In the genomic region with DNA sequence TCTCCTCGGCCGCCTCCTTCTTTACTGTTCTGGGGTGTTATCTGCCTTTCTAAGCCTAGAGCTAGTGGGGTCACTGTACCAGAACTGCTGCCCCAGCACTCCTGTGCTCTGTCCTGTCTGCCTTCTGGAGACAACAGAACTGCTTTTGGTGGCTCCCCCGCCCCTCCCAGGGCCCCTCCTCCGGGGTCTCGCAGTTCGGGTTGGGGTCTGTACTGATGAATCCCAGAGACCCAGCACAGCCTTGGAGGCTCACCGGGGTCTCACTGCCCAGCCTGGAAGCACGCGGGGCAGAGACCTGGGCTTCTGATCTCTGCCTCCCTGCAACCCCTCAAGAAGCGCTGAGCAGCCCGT, we compare ENCODE assay signal across 8 cellular contexts. TPM values are rescaled to one million over a fixed set of nuclear protein-coding genes. Genes with fewer than 3 reads are reported as not detected.
A peak's percentile ranks its signal among the peaks of the same experiment; 100 is the strongest.
DNase-seq lines count a peak whose midpoint lies in the region; ATAC-seq, FAIRE-seq and TF ChIP-seq lines count a peak whose summit lies in the region.

No MANE protein-coding gene starts in this region.

- H3K9me1 ChIP-seq in endothelial cell of umbilical vein (replicated peaks; ENCODE audit: control insufficient read depth, extremely low read depth, insufficient read depth, low read length) = no peaks in the 10 kb centered on the region

- intact Hi-C loops in CD14-positive monocyte (cut with micrococcal nuclease) (loop anchor here (1.0 to 10.0 kb wide), 5 partner anchors 98 to 201 kb away; no protein-coding TSS in a partner anchor), PC-3 (cut with micrococcal nuclease) (loop anchor here (1.0 to 2.0 kb wide), 6 partner anchors 35 to 502 kb away; a partner anchor contains a TSS), endothelial cell of umbilical vein (cut with micrococcal nuclease) (loop anchor here (1.0 to 5.0 kb wide), 9 partner anchors 35 to 502 kb away; a partner anchor contains a TSS)

- peaks cover 13% of the 10 kb centered on the region; the same call in 1 of the 2 replicates for H3K4me1 ChIP-seq in PC-3 (ENCODE audit: insufficient read depth, low read length)
- peaks cover 52% of the 10 kb centered on the region for H3K4me1 ChIP-seq in endothelial cell of umbilical vein (ENCODE audit: control insufficient read depth, extremely low read depth, insufficient read depth, low read length)
- peaks cover 7 to 10% of the 10 kb centered on the region in 2 experiments for H3K4me1 ChIP-seq in neutrophil (ENCODE audit: control insufficient read depth in 1 of 2, insufficient read depth in 1 of 2, low read depth in 1 of 2, low read length in 1 of 2)

- H3F3A ChIP-seq in PC-3 (ENCODE audit: low read length, unreplicated experiment) = no peaks in the 10 kb centered on the region

- H3K4me1 Mint-ChIP-seq in CD14-positive monocyte = peaks cover 12% of the 10 kb centered on the region

- TF ChIP-seq POLR2A in endothelial cell of umbilical vein (IDR thresholded peaks at IDR 0.05; ENCODE audit: low read depth, low read length) = no peak

- CTCF ChIA-PET in PC-3 (lab: Charles Lee) (interaction anchor here (0.7 to 1.7 kb wide), 8 partner anchors 32 to 201 kb away, joined by 3 to 10 read pairs (median 4); a partner anchor contains a TSS), endothelial cell of umbilical vein (lab: Charles Lee) (interaction anchor here (0.6 to 9.5 kb wide), 40 partner anchors 9 to 234 kb away, joined by 3 to 318 read pairs (median 4); a partner anchor contains a TSS)

- H3K9me2 ChIP-seq in PC-3 (replicated peaks; ENCODE audit: low read length) = no peaks in the 10 kb centered on the region

- H3K9me3 ChIP-seq in PC-3 (ENCODE audit: low read length) (no peaks in the 10 kb centered on the region), endothelial cell of umbilical vein (replicated peaks; ENCODE audit: control insufficient read depth, insufficient read depth, low read length) (no peaks in the 10 kb centered on the region), neutrophil (no peaks in the 10 kb centered on the region)

- TF ChIP-seq CTCF in CD14-positive monocyte (IDR thresholded peaks at IDR 0.05) (no peak), PC-3 (conservative IDR thresholded peaks at IDR 0.05; ENCODE audit: low read depth, low read length) (no peak), endothelial cell of umbilical vein (IDR thresholded peaks at IDR 0.05; ENCODE audit: extremely low read depth in 1 of 2, insufficient read depth in 1 of 2, low read depth in 1 of 2, low read length in 2 of 2) (no peak), neutrophil (IDR thresholded peaks at IDR 0.05) (no peak)

- H3K27ac ChIP-seq in PC-3 (ENCODE audit: low read length) = no peak overlapping the region
- H3K27ac ChIP-seq in endothelial cell of umbilical vein (ENCODE audit: insufficient read depth, low read depth, low read length) = no peak overlapping the region
- H3K27ac ChIP-seq in neutrophil = no peak overlapping the region

- H2AFZ ChIP-seq in PC-3 (ENCODE audit: low read length) (peak overlapping the region; percentile 14), endothelial cell of umbilical vein (ENCODE audit: low read depth, low read length) (peak overlapping the region; percentile 89)

- H3K36me3 ChIP-seq in PC-3 (ENCODE audit: low read depth, low read length) (peaks cover 19% of the 10 kb centered on the region; the same call in 1 of the 2 replicates), endothelial cell of umbilical vein (ENCODE audit: control insufficient read depth in 2 of 2, extremely low read depth in 1 of 2, insufficient read depth in 2 of 2, low read length in 2 of 2) (no peaks in the 10 kb centered on the region), neutrophil (no peaks in the 10 kb centered on the region)

- no peak for ATAC-seq in PC-3

- H3K27me3 Mint-ChIP-seq in CD14-positive monocyte (ENCODE audit: low read depth in 3 of 3) = peaks cover 29 to 45% (median 34%) of the 10 kb centered on the region in 3 donors

- POLR2A ChIA-PET in PC-3 (lab: Charles Lee; ENCODE audit: unreplicated experiment) (no interaction called here), endothelial cell of umbilical vein (lab: Charles Lee) (interaction anchor here (1.7 kb wide), 1 partner anchor 104 kb away, joined by 4 read pairs; no protein-coding TSS in a partner anchor)

- DNase-seq in CD14-positive monocyte (ENCODE audit: low spot score) (no peak), PC-3 (no peak), endothelial cell of umbilical vein (ENCODE audit: low read depth, low spot score) (no peak), GM03348 (ENCODE audit: low spot score) (no peak), cerebellum (ENCODE audit: low spot score) (no peak), foreskin melanocyte (no peak), dedifferentiated amniotic fluid mesenchymal stem cell (ENCODE audit: extremely low spot score) (no peak)

- H3K36me3 Mint-ChIP-seq in CD14-positive monocyte = no peaks in the 10 kb centered on the region

- peaks cover 83% of the 10 kb centered on the region for H3K79me2 ChIP-seq in PC-3 (ENCODE audit: low read length)
- no peaks in the 10 kb centered on the region for H3K79me2 ChIP-seq in endothelial cell of umbilical vein (ENCODE audit: control insufficient read depth, insufficient read depth, low read length)

- no peak overlapping the region for H3K9ac ChIP-seq in PC-3 (ENCODE audit: low read length)
- no peak overlapping the region for H3K9ac ChIP-seq in endothelial cell of umbilical vein (replicated peaks; ENCODE audit: extremely low read depth, insufficient read depth, low read length)

- H4K20me1 ChIP-seq in PC-3 (ENCODE audit: low read length) (no peaks in the 10 kb centered on the region), endothelial cell of umbilical vein (replicated peaks; ENCODE audit: control insufficient read depth, extremely low read depth, insufficient read depth, low read length) (no peaks in the 10 kb centered on the region)

- dilution Hi-C loops in endothelial cell of umbilical vein (cut with MboI; ENCODE audit: extremely low pct_ligation_motif_present, low sequenced_read_pairs) = no loop called here

- no peaks in the 10 kb centered on the region for H3K27me3 ChIP-seq in PC-3 (ENCODE audit: low read length)
- no peaks in the 10 kb centered on the region for H3K27me3 ChIP-seq in endothelial cell of umbilical vein (ENCODE audit: control insufficient read depth in 2 of 2, insufficient read depth in 2 of 2, low read length in 2 of 2)
- H3K27me3 ChIP-seq in neutrophil = peaks cover 63% of the 10 kb centered on the region

- no peak for FAIRE-seq in endothelial cell of umbilical vein (lab: Jason Lieb, UNC)

- BruUV-seq in PC-3 (replicated peaks; lab: Mats Ljungman, UMichigan) = no TSS peak
- BruUV-seq in endothelial cell of umbilical vein (replicated peaks; lab: Mats Ljungman, UMichigan) = no TSS peak

- H3K4me3 Mint-ChIP-seq in CD14-positive monocyte = peak overlapping the region; percentile 80 to 92

- H3K9me3 Mint-ChIP-seq in CD14-positive monocyte = peaks cover 0 to 4% (median 0%) of the 10 kb centered on the region in 7 donors

- peak overlapping the region; percentile 64 for H3K4me2 ChIP-seq in PC-3 (ENCODE audit: low read length)
- H3K4me2 ChIP-seq in endothelial cell of umbilical vein (ENCODE audit: insufficient read depth, low read length) = peak overlapping the region; percentile 63

- H3K4me3 ChIP-seq in PC-3 (ENCODE audit: low read length) = no peak overlapping the region; the same call in 1 of the 2 replicates
- peak overlapping the region in 1 of 3 experiments; percentile 35 for H3K4me3 ChIP-seq in endothelial cell of umbilical vein (replicated peaks in 1 of 3; ENCODE audit: insufficient read depth in 1 of 3, low read depth in 1 of 3, low read length in 3 of 3)
- peak overlapping the region; percentile 61 to 62 for H3K4me3 ChIP-seq in neutrophil (ENCODE audit: low read depth in 1 of 2, low read length in 1 of 2)

- H3K27ac Mint-ChIP-seq in CD14-positive monocyte = no peak overlapping the region

TF ChIP-seq in endothelial cell of umbilical vein, 7 proteins besides CTCF, POLR2A, EP300 and RAD21:
- TF ChIP-seq POLR2AphosphoS5 (IDR thresholded peaks at IDR 0.05; ENCODE audit: insufficient read depth, low read depth, low read length) (no peak), MYC (IDR thresholded peaks at IDR 0.05; ENCODE audit: low read depth, low read length) (no peak), EZH2 (IDR thresholded peaks at IDR 0.05; ENCODE audit: borderline replicate concordance, low read depth, low read length, severe bottlenecking) (no peak), JUN (IDR thresholded peaks at IDR 0.05; ENCODE audit: borderline replicate concordance, insufficient read depth, insufficient read length, low read depth) (no peak), GATA2 (IDR thresholded peaks at IDR 0.05; ENCODE audit: insufficient read depth, insufficient read length, low read depth, low read length) (no peak), FOS (IDR thresholded peaks at IDR 0.05; ENCODE audit: borderline replicate concordance, insufficient read depth, low read length) (no peak)
- TF ChIP-seq, protein P1, sequence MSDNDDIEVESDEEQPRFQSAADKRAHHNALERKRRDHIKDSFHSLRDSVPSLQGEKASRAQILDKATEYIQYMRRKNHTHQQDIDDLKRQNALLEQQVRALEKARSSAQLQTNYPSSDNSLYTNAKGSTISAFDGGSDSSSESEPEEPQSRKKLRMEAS (IDR thresholded peaks at IDR 0.05; ENCODE audit: insufficient read depth, insufficient read length) = no peak

RNA-seq across cellular contexts. Expression of a gene that starts 3.2 kb away (rescaled TPM):
- polyA plus RNA-seq in CD14-positive monocyte (under 1 TPM in 1 of 2 donors, not detected in 1; 0.08 TPM), endothelial cell of umbilical vein (2.1 and 2.4 TPM in 2 replicates)
- total RNA-seq in PC-3 (2014; rRNA removed) (53.8 and 64.3 TPM in 2 replicates), endothelial cell of umbilical vein (11.5 and 15.0 TPM in 2 replicates), cerebellum (13.6 TPM)
- polyA plus RNA-seq in endothelial cell of umbilical vein (2011; cell fraction: cytosol; rRNA removed) = 2.5 and 3.3 TPM in 2 replicates
- 9.7 and 12.6 TPM in 2 replicates for polyA plus RNA-seq in endothelial cell of umbilical vein (2011; cell fraction: nucleus; rRNA removed)
- polyA plus RNA-seq in endothelial cell of umbilical vein (2012) = 2.6 and 4.6 TPM in 2 replicates
- 3.9 and 4.1 TPM in 2 replicates for polyA minus RNA-seq in endothelial cell of umbilical vein
- 8.0 TPM for polyA minus RNA-seq in endothelial cell of umbilical vein (2011; cell fraction: cytosol; rRNA and poly(A)+ RNA removed)
- 6.6 and 8.8 TPM in 2 replicates for polyA minus RNA-seq in endothelial cell of umbilical vein (2011; cell fraction: nucleus; rRNA and poly(A)+ RNA removed)

RNA-seq across cellular contexts. Expression of a gene that starts 48.7 kb away (rescaled TPM):
- polyA plus RNA-seq in CD14-positive monocyte = 10 to 100 TPM; 31.1 to 31.8 TPM
- 50.7 and 57.5 TPM in 2 replicates for total RNA-seq in PC-3 (2014; rRNA removed)
- total RNA-seq in endothelial cell of umbilical vein = 39.8 and 41.7 TPM in 2 replicates
- 15.4 and 16.8 TPM in 2 replicates for polyA plus RNA-seq in endothelial cell of umbilical vein
- polyA plus RNA-seq in endothelial cell of umbilical vein (2011; cell fraction: cytosol; rRNA removed) = 17.9 and 19.4 TPM in 2 replicates
- polyA plus RNA-seq in endothelial cell of umbilical vein (2011; cell fraction: nucleus; rRNA removed) = 19.4 and 23.4 TPM in 2 replicates
- 13.3 and 19.0 TPM in 2 replicates for polyA plus RNA-seq in endothelial cell of umbilical vein (2012)
- 38.0 and 39.1 TPM in 2 replicates for polyA minus RNA-seq in endothelial cell of umbilical vein
- 107 TPM for polyA minus RNA-seq in endothelial cell of umbilical vein (2011; cell fraction: cytosol; rRNA and poly(A)+ RNA removed)
- 47.6 and 55.9 TPM in 2 replicates for polyA minus RNA-seq in endothelial cell of umbilical vein (2011; cell fraction: nucleus; rRNA and poly(A)+ RNA removed)
- total RNA-seq in cerebellum = 29.7 TPM
